2 cellular contexts compared by ENCODE assay signal in genomic region chr6:90676516-90676915, GRCh38.
A peak's percentile ranks its signal among the peaks of the same experiment; 100 is the strongest.
TF ChIP-seq lines count a peak whose summit lies in the region.

No MANE protein-coding gene starts in this region.

TF ChIP-seq in HEK293, 187 proteins besides CTCF, POLR2A, EP300 and RAD21 (continued from another document):
- TF ChIP-seq, protein P1, sequence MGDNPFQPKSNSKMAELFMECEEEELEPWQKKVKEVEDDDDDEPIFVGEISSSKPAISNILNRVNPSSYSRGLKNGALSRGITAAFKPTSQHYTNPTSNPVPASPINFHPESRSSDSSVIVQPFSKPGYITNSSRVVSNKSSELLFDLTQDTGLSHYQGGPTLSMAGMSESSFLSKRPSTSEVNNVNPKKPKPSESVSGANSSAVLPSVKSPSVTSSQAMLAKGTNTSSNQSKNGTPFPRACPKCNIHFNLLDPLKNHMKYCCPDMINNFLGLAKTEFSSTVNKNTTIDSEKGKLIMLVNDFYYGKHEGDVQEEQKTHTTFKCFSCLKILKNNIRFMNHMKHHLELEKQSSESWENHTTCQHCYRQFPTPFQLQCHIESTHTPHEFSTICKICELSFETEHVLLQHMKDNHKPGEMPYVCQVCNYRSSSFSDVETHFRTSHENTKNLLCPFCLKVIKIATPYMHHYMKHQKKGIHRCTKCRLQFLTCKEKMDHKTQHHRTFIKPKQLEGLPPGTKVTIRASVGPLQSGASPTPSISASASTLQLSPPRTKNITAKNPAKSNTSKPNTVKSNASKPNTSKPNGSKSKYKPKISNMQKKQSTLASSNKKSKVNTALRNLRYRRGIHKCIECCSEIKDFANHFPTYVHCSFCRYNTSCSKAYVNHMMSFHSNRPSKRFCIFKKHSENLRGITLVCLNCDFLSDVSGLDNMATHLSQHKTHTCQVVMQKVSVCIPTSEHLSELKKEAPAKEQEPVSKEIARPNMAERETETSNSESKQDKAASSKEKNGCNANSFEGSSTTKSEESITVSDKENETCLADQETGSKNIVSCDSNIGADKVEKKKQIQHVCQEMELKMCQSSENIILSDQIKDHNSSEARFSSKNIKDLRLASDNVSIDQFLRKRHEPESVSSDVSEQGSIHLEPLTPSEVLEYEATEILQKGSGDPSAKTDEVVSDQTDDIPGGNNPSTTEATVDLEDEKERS (tag by site-specific recombination; IDR thresholded peaks at IDR 0.05): no peak
- TF ChIP-seq YY2 (tag by site-specific recombination; IDR thresholded peaks at IDR 0.05) (no peak), ZNF561 (tag by site-specific recombination; IDR thresholded peaks at IDR 0.05; ENCODE audit: borderline replicate concordance) (peak; percentile 36; the same call in 1 of the 2 replicates), FEZF1 (tag by site-specific recombination; IDR thresholded peaks at IDR 0.05) (peak; percentile 5; the same call in 1 of the 2 replicates), ZNF335 (tag by site-specific recombination; conservative IDR thresholded peaks at IDR 0.05) (peak; percentile 44), ZBTB17 (tag by site-specific recombination; IDR thresholded peaks at IDR 0.05) (peak; percentile 62), ZNF391 (tag by site-specific recombination; IDR thresholded peaks at IDR 0.05; ENCODE audit: borderline replicate concordance, low read depth) (no peak), MYNN (tag by site-specific recombination; IDR thresholded peaks at IDR 0.05; ENCODE audit: borderline replicate concordance) (peak; percentile 58), ZIC2 (tag by site-specific recombination; IDR thresholded peaks at IDR 0.05) (peak; percentile 87)

TF ChIP-seq in H1, 55 proteins besides CTCF, POLR2A, EP300 and RAD21 (continued from another document):
- TF ChIP-seq SP4 (IDR thresholded peaks at IDR 0.05; ENCODE audit: low read length) (no peak), TAF1 (IDR thresholded peaks at IDR 0.05; ENCODE audit: low read depth, low read length) (peak; percentile 42; the same call in 1 of the 2 replicates), SRF (IDR thresholded peaks at IDR 0.05; ENCODE audit: low read depth, low read length) (no peak), KDM4A (IDR thresholded peaks at IDR 0.05; ENCODE audit: low read depth, low read length, severe bottlenecking) (no peak), BCL11A (IDR thresholded peaks at IDR 0.05; ENCODE audit: low read depth in 2 of 2, low read length in 2 of 2) (no peak), RXRA (IDR thresholded peaks at IDR 0.05; ENCODE audit: insufficient read depth, low read depth, low read length) (no peak), SIN3A (conservative IDR thresholded peaks at IDR 0.05 in 1 of 2, IDR thresholded peaks at IDR 0.05 in 1 of 2; ENCODE audit: low read depth in 1 of 2, low read length in 2 of 2) (no peak), BRCA1 (IDR thresholded peaks at IDR 0.05; ENCODE audit: low read depth, low read length) (no peak), KDM5A (IDR thresholded peaks at IDR 0.05; ENCODE audit: low read length) (no peak), JUND (IDR thresholded peaks at IDR 0.05; ENCODE audit: low read length) (peak; percentile 72; the same call in 1 of the 2 replicates), GTF2F1 (IDR thresholded peaks at IDR 0.05; ENCODE audit: borderline replicate concordance, low read depth, low read length) (no peak), NANOG (IDR thresholded peaks at IDR 0.05; ENCODE audit: insufficient read depth, low read depth, low read length, poor library complexity, severe bottlenecking) (peak; percentile 88), MAX (IDR thresholded peaks at IDR 0.05) (peak; percentile 40; the same call in 1 of the 2 replicates), PHF8 (conservative IDR thresholded peaks at IDR 0.05; ENCODE audit: low read depth, low read length) (no peak), CBX5 (IDR thresholded peaks at IDR 0.05; ENCODE audit: low read depth, low read length) (no peak), NRF1 (IDR thresholded peaks at IDR 0.05; ENCODE audit: low read depth, low read length) (no peak), TCF12 (IDR thresholded peaks at IDR 0.05; ENCODE audit: low read depth, low read length) (peak; percentile 73; the same call in 1 of the 2 replicates), HDAC6 (IDR thresholded peaks at IDR 0.05; ENCODE audit: low read depth, low read length) (no peak), TEAD4 (IDR thresholded peaks at IDR 0.05; ENCODE audit: low read depth, low read length) (peak; percentile 87), HDAC2 (IDR thresholded peaks at IDR 0.05; ENCODE audit: borderline replicate concordance in 1 of 2, low read depth in 2 of 2, low read length in 2 of 2) (0 out of 4 replicates have a peak, but pooled peaks of 1 of the 2 experiments have one; percentile 47), ZNF274 (IDR thresholded peaks at IDR 0.05; ENCODE audit: borderline replicate concordance, extremely low read depth, low read length) (no peak), SAP30 (IDR thresholded peaks at IDR 0.05; ENCODE audit: insufficient read depth, insufficient replicate concordance, low read length) (no peak), SP2 (IDR thresholded peaks at IDR 0.05; ENCODE audit: low read length) (no peak), CHD2 (IDR thresholded peaks at IDR 0.05; ENCODE audit: low read length) (no peak), GABPA (IDR thresholded peaks at IDR 0.05; ENCODE audit: borderline replicate concordance, insufficient read depth, low read length) (no peak), CEBPB (IDR thresholded peaks at IDR 0.05; ENCODE audit: low read depth, low read length) (no peak)
- TF ChIP-seq, protein P2, sequence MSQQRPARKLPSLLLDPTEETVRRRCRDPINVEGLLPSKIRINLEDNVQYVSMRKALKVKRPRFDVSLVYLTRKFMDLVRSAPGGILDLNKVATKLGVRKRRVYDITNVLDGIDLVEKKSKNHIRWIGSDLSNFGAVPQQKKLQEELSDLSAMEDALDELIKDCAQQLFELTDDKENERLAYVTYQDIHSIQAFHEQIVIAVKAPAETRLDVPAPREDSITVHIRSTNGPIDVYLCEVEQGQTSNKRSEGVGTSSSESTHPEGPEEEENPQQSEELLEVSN (IDR thresholded peaks at IDR 0.05): peak; percentile 61
- TF ChIP-seq, protein P3, sequence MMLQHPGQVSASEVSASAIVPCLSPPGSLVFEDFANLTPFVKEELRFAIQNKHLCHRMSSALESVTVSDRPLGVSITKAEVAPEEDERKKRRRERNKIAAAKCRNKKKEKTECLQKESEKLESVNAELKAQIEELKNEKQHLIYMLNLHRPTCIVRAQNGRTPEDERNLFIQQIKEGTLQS (IDR thresholded peaks at IDR 0.05; ENCODE audit: insufficient read depth, low read depth, low read length): no peak
